Comparison of ENCODE assay signal across 1 cellular context in the genomic region with DNA sequence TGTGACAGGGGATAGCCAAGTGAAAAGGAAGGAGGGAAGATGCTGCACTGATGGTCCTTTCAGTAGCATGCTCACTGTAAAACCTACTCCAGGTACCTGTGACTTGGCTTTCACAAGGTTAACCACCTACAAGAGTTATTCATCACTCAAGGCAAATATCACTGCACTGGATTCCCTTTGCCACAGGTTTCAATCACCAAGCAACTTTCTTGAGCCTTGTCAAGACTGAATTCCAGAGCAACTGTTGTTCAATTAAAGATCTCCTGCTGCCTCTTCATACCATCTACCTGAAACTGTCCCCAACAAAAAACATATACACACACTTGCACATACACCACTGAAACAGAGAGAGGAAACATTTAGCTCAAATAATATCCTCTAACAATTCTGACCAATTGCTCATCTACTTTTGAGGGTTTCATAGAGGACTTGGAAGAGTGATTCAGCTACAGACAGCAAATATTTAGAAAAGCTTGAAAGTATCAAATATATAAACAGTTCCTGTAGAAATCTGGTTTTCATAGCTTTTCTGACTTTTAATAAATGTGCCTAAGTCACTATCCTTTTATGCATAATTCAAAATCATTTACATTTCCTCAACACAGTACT.
TF ChIP-seq lines count a peak whose summit lies in the region.

No MANE protein-coding gene starts in this region.

TF ChIP-seq in IMR-90, 13 proteins besides CTCF, POLR2A, EP300 and RAD21:
- TF ChIP-seq FOS (IDR thresholded peaks at IDR 0.05; ENCODE audit: low read depth, low read length) (no peak), BHLHE40 (IDR thresholded peaks at IDR 0.05; ENCODE audit: low read depth, low read length) (no peak), RCOR1 (IDR thresholded peaks at IDR 0.05; ENCODE audit: insufficient replicate concordance, low read length) (no peak), MAFK (IDR thresholded peaks at IDR 0.05; ENCODE audit: low read depth, low read length) (no peak)
- TF ChIP-seq, protein P1, sequence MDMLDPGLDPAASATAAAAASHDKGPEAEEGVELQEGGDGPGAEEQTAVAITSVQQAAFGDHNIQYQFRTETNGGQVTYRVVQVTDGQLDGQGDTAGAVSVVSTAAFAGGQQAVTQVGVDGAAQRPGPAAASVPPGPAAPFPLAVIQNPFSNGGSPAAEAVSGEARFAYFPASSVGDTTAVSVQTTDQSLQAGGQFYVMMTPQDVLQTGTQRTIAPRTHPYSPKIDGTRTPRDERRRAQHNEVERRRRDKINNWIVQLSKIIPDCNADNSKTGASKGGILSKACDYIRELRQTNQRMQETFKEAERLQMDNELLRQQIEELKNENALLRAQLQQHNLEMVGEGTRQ (IDR thresholded peaks at IDR 0.05; ENCODE audit: low read depth, low read length): no peak
- TF ChIP-seq, protein P2, sequence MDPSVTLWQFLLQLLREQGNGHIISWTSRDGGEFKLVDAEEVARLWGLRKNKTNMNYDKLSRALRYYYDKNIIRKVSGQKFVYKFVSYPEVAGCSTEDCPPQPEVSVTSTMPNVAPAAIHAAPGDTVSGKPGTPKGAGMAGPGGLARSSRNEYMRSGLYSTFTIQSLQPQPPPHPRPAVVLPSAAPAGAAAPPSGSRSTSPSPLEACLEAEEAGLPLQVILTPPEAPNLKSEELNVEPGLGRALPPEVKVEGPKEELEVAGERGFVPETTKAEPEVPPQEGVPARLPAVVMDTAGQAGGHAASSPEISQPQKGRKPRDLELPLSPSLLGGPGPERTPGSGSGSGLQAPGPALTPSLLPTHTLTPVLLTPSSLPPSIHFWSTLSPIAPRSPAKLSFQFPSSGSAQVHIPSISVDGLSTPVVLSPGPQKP (IDR thresholded peaks at IDR 0.05; ENCODE audit: borderline replicate concordance, low read depth, low read length): no peak
TF ChIP-seq in IMR-90: peak in this region for 0.
